In the genomic region with DNA sequence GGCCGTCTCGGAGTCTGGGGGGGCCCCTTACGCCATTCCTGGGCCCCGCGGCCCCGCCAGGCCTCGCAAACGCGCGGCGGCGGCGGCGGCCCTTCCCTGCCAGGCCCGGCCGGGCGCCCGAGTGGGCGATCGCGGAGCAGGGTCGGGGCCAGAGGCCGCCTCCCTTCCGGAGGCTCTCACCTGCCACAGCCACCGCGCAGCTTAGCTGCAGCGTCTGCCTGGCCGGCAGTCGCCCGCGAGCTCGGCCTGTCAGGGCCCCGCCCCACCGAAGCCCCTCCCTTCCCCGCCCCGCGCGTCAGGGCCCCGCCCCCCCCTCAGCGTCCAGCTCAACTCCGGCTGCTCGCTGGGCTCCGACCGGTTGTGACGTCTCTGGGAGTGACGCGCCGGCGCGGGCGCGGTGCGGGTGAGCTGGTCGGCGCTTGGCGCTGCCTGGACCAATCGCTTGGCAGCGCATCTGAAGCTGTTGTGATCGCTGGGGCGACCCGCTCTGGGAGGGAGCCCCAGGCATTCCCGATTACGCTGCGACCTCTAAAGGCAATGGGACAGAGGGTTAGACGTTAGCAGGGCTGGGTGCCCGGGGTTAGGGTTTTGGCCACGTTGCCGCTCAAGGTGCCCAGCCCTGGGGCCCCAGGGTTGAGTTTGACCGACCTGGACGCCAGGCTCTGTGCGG, we compare ENCODE assay signal across 1 cellular context.
TF ChIP-seq lines count a peak whose summit lies in the region.

A gene with protein sequence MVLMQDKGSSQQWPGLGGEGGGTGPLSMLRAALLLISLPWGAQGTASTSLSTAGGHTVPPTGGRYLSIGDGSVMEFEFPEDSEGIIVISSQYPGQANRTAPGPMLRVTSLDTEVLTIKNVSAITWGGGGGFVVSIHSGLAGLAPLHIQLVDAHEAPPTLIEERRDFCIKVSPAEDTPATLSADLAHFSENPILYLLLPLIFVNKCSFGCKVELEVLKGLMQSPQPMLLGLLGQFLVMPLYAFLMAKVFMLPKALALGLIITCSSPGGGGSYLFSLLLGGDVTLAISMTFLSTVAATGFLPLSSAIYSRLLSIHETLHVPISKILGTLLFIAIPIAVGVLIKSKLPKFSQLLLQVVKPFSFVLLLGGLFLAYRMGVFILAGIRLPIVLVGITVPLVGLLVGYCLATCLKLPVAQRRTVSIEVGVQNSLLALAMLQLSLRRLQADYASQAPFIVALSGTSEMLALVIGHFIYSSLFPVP (minus strand): TSS at position 216 of the 670 bp plus-strand sequence. CDS start 1,689 bp downstream, outside the sequence.

TF ChIP-seq in HepG2, 621 proteins besides CTCF, POLR2A, EP300 and RAD21 (continued from another document and continues in another):
- TF ChIP-seq, protein P1, sequence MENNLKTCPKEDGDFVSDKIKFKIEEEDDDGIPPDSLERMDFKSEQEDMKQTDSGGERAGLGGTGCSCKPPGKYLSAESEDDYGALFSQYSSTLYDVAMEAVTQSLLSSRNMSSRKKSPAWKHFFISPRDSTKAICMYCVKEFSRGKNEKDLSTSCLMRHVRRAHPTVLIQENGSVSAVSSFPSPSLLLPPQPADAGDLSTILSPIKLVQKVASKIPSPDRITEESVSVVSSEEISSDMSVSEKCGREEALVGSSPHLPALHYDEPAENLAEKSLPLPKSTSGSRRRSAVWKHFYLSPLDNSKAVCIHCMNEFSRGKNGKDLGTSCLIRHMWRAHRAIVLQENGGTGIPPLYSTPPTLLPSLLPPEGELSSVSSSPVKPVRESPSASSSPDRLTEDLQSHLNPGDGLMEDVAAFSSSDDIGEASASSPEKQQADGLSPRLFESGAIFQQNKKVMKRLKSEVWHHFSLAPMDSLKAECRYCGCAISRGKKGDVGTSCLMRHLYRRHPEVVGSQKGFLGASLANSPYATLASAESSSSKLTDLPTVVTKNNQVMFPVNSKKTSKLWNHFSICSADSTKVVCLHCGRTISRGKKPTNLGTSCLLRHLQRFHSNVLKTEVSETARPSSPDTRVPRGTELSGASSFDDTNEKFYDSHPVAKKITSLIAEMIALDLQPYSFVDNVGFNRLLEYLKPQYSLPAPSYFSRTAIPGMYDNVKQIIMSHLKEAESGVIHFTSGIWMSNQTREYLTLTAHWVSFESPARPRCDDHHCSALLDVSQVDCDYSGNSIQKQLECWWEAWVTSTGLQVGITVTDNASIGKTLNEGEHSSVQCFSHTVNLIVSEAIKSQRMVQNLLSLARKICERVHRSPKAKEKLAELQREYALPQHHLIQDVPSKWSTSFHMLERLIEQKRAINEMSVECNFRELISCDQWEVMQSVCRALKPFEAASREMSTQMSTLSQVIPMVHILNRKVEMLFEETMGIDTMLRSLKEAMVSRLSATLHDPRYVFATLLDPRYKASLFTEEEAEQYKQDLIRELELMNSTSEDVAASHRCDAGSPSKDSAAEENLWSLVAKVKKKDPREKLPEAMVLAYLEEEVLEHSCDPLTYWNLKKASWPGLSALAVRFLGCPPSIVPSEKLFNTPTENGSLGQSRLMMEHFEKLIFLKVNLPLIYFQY (CRISPR knock-in tag; IDR thresholded peaks at IDR 0.05; ENCODE audit: borderline replicate concordance) = no peak
- no peak for TF ChIP-seq SCMH1 (CRISPR knock-in tag; IDR thresholded peaks at IDR 0.05; ENCODE audit: borderline replicate concordance)
- TF ChIP-seq KDM5A (IDR thresholded peaks at IDR 0.05; ENCODE audit: borderline replicate concordance, low read length) = no peak
- no peak for TF ChIP-seq RORA (CRISPR knock-in tag; IDR thresholded peaks at IDR 0.05)
- TF ChIP-seq, protein P2, sequence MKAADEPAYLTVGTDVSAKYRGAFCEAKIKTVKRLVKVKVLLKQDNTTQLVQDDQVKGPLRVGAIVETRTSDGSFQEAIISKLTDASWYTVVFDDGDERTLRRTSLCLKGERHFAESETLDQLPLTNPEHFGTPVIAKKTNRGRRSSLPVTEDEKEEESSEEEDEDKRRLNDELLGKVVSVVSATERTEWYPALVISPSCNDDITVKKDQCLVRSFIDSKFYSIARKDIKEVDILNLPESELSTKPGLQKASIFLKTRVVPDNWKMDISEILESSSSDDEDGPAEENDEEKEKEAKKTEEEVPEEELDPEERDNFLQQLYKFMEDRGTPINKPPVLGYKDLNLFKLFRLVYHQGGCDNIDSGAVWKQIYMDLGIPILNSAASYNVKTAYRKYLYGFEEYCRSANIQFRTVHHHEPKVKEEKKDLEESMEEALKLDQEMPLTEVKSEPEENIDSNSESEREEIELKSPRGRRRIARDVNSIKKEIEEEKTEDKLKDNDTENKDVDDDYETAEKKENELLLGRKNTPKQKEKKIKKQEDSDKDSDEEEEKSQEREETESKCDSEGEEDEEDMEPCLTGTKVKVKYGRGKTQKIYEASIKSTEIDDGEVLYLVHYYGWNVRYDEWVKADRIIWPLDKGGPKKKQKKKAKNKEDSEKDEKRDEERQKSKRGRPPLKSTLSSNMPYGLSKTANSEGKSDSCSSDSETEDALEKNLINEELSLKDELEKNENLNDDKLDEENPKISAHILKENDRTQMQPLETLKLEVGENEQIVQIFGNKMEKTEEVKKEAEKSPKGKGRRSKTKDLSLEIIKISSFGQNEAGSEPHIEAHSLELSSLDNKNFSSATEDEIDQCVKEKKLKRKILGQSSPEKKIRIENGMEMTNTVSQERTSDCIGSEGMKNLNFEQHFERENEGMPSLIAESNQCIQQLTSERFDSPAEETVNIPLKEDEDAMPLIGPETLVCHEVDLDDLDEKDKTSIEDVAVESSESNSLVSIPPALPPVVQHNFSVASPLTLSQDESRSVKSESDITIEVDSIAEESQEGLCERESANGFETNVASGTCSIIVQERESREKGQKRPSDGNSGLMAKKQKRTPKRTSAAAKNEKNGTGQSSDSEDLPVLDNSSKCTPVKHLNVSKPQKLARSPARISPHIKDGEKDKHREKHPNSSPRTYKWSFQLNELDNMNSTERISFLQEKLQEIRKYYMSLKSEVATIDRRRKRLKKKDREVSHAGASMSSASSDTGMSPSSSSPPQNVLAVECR (CRISPR knock-in tag; IDR thresholded peaks at IDR 0.05; ENCODE audit: borderline replicate concordance) = peak; percentile 40; the same call in 1 of the 2 replicates
- TF ChIP-seq NRL (CRISPR knock-in tag; IDR thresholded peaks at IDR 0.05; ENCODE audit: borderline replicate concordance) = no peak
- TF ChIP-seq ZNF703 (CRISPR knock-in tag; IDR thresholded peaks at IDR 0.05; ENCODE audit: borderline replicate concordance) = no peak
- TF ChIP-seq, protein P3, sequence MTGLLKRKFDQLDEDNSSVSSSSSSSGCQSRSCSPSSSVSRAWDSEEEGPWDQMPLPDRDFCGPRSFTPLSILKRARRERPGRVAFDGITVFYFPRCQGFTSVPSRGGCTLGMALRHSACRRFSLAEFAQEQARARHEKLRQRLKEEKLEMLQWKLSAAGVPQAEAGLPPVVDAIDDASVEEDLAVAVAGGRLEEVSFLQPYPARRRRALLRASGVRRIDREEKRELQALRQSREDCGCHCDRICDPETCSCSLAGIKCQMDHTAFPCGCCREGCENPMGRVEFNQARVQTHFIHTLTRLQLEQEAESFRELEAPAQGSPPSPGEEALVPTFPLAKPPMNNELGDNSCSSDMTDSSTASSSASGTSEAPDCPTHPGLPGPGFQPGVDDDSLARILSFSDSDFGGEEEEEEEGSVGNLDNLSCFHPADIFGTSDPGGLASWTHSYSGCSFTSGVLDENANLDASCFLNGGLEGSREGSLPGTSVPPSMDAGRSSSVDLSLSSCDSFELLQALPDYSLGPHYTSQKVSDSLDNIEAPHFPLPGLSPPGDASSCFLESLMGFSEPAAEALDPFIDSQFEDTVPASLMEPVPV (CRISPR knock-in tag; IDR thresholded peaks at IDR 0.05) = no peak
- TF ChIP-seq STAG1 (CRISPR knock-in tag; IDR thresholded peaks at IDR 0.05) = peak; percentile 33
- TF ChIP-seq ZNF430 (CRISPR knock-in tag; IDR thresholded peaks at IDR 0.05) = no peak
- TF ChIP-seq ZNF143 (CRISPR knock-in tag; IDR thresholded peaks at IDR 0.05) = no peak
- no peak for TF ChIP-seq PTBP1 (IDR thresholded peaks at IDR 0.05; ENCODE audit: low read depth, low read length, poor library complexity, severe bottlenecking)
- TF ChIP-seq, protein P4, sequence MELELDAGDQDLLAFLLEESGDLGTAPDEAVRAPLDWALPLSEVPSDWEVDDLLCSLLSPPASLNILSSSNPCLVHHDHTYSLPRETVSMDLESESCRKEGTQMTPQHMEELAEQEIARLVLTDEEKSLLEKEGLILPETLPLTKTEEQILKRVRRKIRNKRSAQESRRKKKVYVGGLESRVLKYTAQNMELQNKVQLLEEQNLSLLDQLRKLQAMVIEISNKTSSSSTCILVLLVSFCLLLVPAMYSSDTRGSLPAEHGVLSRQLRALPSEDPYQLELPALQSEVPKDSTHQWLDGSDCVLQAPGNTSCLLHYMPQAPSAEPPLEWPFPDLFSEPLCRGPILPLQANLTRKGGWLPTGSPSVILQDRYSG (CRISPR knock-in tag; IDR thresholded peaks at IDR 0.05) = no peak
- TF ChIP-seq SMAD3 (CRISPR knock-in tag; IDR thresholded peaks at IDR 0.05) = no peak
- TF ChIP-seq, protein P5, sequence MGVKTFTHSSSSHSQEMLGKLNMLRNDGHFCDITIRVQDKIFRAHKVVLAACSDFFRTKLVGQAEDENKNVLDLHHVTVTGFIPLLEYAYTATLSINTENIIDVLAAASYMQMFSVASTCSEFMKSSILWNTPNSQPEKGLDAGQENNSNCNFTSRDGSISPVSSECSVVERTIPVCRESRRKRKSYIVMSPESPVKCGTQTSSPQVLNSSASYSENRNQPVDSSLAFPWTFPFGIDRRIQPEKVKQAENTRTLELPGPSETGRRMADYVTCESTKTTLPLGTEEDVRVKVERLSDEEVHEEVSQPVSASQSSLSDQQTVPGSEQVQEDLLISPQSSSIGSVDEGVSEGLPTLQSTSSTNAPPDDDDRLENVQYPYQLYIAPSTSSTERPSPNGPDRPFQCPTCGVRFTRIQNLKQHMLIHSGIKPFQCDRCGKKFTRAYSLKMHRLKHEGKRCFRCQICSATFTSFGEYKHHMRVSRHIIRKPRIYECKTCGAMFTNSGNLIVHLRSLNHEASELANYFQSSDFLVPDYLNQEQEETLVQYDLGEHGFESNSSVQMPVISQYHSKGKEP (CRISPR knock-in tag; IDR thresholded peaks at IDR 0.05) = no peak
- peak; percentile 74 for TF ChIP-seq RBFOX2 (IDR thresholded peaks at IDR 0.05; ENCODE audit: low read depth, low read length)
- TF ChIP-seq ZSCAN31 (CRISPR knock-in tag; IDR thresholded peaks at IDR 0.05; ENCODE audit: low read depth) = no peak
- TF ChIP-seq SMARCC2 (IDR thresholded peaks at IDR 0.05) = no peak
- TF ChIP-seq PAF1 (CRISPR knock-in tag; IDR thresholded peaks at IDR 0.05) = no peak
- no peak for TF ChIP-seq ELF4 (CRISPR knock-in tag; IDR thresholded peaks at IDR 0.05; ENCODE audit: borderline replicate concordance)
- TF ChIP-seq ZNF33B (CRISPR knock-in tag; IDR thresholded peaks at IDR 0.05) = no peak
- TF ChIP-seq ZBTB1 (CRISPR knock-in tag; IDR thresholded peaks at IDR 0.05; ENCODE audit: borderline replicate concordance) = no peak
- TF ChIP-seq, protein P6, sequence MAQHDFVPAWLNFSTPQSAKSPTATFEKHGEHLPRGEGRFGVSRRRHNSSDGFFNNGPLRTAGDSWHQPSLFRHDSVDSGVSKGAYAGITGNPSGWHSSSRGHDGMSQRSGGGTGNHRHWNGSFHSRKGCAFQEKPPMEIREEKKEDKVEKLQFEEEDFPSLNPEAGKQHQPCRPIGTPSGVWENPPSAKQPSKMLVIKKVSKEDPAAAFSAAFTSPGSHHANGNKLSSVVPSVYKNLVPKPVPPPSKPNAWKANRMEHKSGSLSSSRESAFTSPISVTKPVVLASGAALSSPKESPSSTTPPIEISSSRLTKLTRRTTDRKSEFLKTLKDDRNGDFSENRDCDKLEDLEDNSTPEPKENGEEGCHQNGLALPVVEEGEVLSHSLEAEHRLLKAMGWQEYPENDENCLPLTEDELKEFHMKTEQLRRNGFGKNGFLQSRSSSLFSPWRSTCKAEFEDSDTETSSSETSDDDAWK (CRISPR knock-in tag; IDR thresholded peaks at IDR 0.05) = no peak
- TF ChIP-seq ARID2 (CRISPR knock-in tag; IDR thresholded peaks at IDR 0.05; ENCODE audit: borderline replicate concordance) = no peak
- TF ChIP-seq ZNF891 (CRISPR knock-in tag; IDR thresholded peaks at IDR 0.05) = no peak
- no peak for TF ChIP-seq ZNF775 (CRISPR knock-in tag; IDR thresholded peaks at IDR 0.05; ENCODE audit: borderline replicate concordance)
- TF ChIP-seq FOXK1 (CRISPR knock-in tag; IDR thresholded peaks at IDR 0.05; ENCODE audit: borderline replicate concordance, low read depth) = peak; percentile 21; the same call in 1 of the 2 replicates
- TF ChIP-seq ZNF569 (CRISPR knock-in tag; IDR thresholded peaks at IDR 0.05; ENCODE audit: borderline replicate concordance) = no peak
- no peak for TF ChIP-seq KLF11 (CRISPR knock-in tag; IDR thresholded peaks at IDR 0.05)
- TF ChIP-seq, protein P7, sequence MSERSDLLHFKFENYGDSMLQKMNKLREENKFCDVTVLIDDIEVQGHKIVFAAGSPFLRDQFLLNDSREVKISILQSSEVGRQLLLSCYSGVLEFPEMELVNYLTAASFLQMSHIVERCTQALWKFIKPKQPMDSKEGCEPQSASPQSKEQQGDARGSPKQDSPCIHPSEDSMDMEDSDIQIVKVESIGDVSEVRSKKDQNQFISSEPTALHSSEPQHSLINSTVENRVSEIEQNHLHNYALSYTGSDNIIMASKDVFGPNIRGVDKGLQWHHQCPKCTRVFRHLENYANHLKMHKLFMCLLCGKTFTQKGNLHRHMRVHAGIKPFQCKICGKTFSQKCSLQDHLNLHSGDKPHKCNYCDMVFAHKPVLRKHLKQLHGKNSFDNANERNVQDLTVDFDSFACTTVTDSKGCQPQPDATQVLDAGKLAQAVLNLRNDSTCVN (CRISPR knock-in tag; IDR thresholded peaks at IDR 0.05; ENCODE audit: borderline replicate concordance) = no peak
- no peak for TF ChIP-seq NPAS2 (CRISPR knock-in tag; IDR thresholded peaks at IDR 0.05; ENCODE audit: borderline replicate concordance)
- no peak for TF ChIP-seq ZBTB8A (CRISPR knock-in tag; IDR thresholded peaks at IDR 0.05; ENCODE audit: borderline replicate concordance, low read depth)
- TF ChIP-seq FOXA1 (IDR thresholded peaks at IDR 0.05) = no peak
- no peak for TF ChIP-seq FOXA1 (CRISPR knock-in tag; IDR thresholded peaks at IDR 0.05)
- 0 out of 2 replicates have a peak, but pooled peaks have one; percentile 39 for TF ChIP-seq DNMT1 (CRISPR knock-in tag; IDR thresholded peaks at IDR 0.05)
- no peak for TF ChIP-seq ZNF772 (CRISPR knock-in tag; IDR thresholded peaks at IDR 0.05)
- no peak for TF ChIP-seq PHF21A (CRISPR knock-in tag; IDR thresholded peaks at IDR 0.05)
- peak; percentile 22; the same call in 1 of the 2 replicates for TF ChIP-seq ZNF777 (CRISPR knock-in tag; IDR thresholded peaks at IDR 0.05)
- no peak for TF ChIP-seq ZNF552 (CRISPR knock-in tag; IDR thresholded peaks at IDR 0.05; ENCODE audit: borderline replicate concordance)
- no peak for TF ChIP-seq HDAC6 (IDR thresholded peaks at IDR 0.05; ENCODE audit: low read depth, low read length)
- TF ChIP-seq, protein P8, sequence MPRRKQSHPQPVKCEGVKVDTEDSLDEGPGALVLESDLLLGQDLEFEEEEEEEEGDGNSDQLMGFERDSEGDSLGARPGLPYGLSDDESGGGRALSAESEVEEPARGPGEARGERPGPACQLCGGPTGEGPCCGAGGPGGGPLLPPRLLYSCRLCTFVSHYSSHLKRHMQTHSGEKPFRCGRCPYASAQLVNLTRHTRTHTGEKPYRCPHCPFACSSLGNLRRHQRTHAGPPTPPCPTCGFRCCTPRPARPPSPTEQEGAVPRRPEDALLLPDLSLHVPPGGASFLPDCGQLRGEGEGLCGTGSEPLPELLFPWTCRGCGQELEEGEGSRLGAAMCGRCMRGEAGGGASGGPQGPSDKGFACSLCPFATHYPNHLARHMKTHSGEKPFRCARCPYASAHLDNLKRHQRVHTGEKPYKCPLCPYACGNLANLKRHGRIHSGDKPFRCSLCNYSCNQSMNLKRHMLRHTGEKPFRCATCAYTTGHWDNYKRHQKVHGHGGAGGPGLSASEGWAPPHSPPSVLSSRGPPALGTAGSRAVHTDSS (CRISPR knock-in tag; conservative IDR thresholded peaks at IDR 0.05) = no peak
